Comparison of ENCODE assay signal across 8 cellular contexts in the genomic region with DNA sequence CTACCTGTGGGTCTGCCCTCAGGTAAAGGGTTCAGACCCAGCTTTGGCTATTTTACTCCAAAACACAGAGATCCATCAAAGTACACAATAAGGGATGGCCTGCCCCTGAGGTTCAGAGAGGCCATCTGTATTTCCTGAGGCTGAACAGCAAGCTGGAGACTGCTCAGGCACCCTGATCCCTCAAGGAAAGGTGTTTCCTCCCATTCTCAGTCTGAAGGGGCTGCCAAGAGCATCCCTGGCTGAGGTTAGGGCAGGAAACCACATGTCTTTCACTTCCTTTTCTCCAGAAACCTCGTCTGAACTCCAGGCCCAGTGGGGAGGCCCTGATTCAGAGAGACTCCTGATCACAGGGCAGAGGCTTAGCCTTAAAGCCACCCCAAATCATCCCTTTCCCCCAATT. TPM values are rescaled to one million over a fixed set of nuclear protein-coding genes. Genes with fewer than 3 reads are reported as not detected.
DNase-seq lines count a peak whose midpoint lies in the region; ATAC-seq and TF ChIP-seq lines count a peak whose summit lies in the region.

No MANE protein-coding gene starts in this region.

- peak overlapping the region; percentile 65 for H3K27ac Mint-ChIP-seq in memory B cell

- H3K4me2 ChIP-seq in DOHH2 (ENCODE audit: low read length), result peak overlapping the region; percentile 34

- H4K20me1 ChIP-seq in DOHH2 (ENCODE audit: control insufficient read depth, insufficient read depth, low read depth, low read length), result peaks cover 3% of the 10 kb centered on the region; the same call in 1 of the 2 replicates

- H3K79me2 ChIP-seq in DOHH2 (ENCODE audit: control insufficient read depth, low read length), result no peaks in the 10 kb centered on the region

- peak overlapping the region; percentile 83 for H3K4me3 Mint-ChIP-seq in memory B cell

- H3K27me3 Mint-ChIP-seq in memory B cell, result no peaks in the 10 kb centered on the region

- peak; percentile 74 for ATAC-seq in memory B cell (ENCODE audit: low read depth)
- no peak for ATAC-seq in HG02763 (IDR thresholded peaks at IDR 0.05; ENCODE audit: unreplicated experiment)
- no peak for ATAC-seq in HG03571 (IDR thresholded peaks at IDR 0.05; ENCODE audit: unreplicated experiment)

- DNase-seq in Jurkat, Clone E6-1 (ENCODE audit: low read depth, low spot score), result peak; percentile 47
- peak; percentile 43 for DNase-seq in astrocyte of the spinal cord (ENCODE audit: low read depth, low spot score)
- peak; percentile 24 to 37 for DNase-seq in memory B cell (ENCODE audit: low spot score in 2 of 2)
- no peak for DNase-seq in D341Med (ENCODE audit: low spot score)
- no peak for DNase-seq in COLO829 (ENCODE audit: low spot score)

- peaks cover 23% of the 10 kb centered on the region for H3K4me1 ChIP-seq in DOHH2 (ENCODE audit: control insufficient read depth, low read length)

- H3K27me3 ChIP-seq in DOHH2 (ENCODE audit: control insufficient read depth, low read length), result peaks cover 11% of the 10 kb centered on the region

- H3K9me3 Mint-ChIP-seq in memory B cell, result no peaks in the 10 kb centered on the region

- in situ Hi-C loops in astrocyte of the spinal cord (cut with HindIII; ENCODE audit: low sequenced_read_pairs), result no loop called here

- H3K36me3 Mint-ChIP-seq in memory B cell, result no peaks in the 10 kb centered on the region

- no peaks in the 10 kb centered on the region for H3K9me3 ChIP-seq in DOHH2 (ENCODE audit: control insufficient read depth, insufficient read depth, low read length)

- no peaks in the 10 kb centered on the region for H3K36me3 ChIP-seq in DOHH2 (ENCODE audit: control insufficient read depth, low read length)

- H3K4me3 ChIP-seq in DOHH2 (ENCODE audit: low read length) (0 out of 2 replicates have a peak overlapping the region, but pooled peaks have one; percentile 22), astrocyte of the spinal cord (ENCODE audit: low read depth, low read length) (peak overlapping the region; percentile 71)
- no peak overlapping the region for H3K4me3 ChIP-seq in Jurkat, Clone E6-1 (ENCODE audit: low read length)

- peaks cover 16% of the 10 kb centered on the region for H3K4me1 Mint-ChIP-seq in memory B cell

- 0 out of 2 replicates have a peak, but pooled peaks cover 2% of the 10 kb centered on the region for H3F3A ChIP-seq in DOHH2 (ENCODE audit: control insufficient read depth, insufficient read depth)

- H3K27ac ChIP-seq in DOHH2 (ENCODE audit: low read depth, low read length), result no peak overlapping the region

- TF ChIP-seq CTCF in DOHH2 (IDR thresholded peaks at IDR 0.05; ENCODE audit: low read depth, low read length, poor library complexity, severe bottlenecking), result no peak
- no peak for TF ChIP-seq CTCF in astrocyte of the spinal cord (IDR thresholded peaks at IDR 0.05; ENCODE audit: low read depth, low read length)

- H3K9me2 ChIP-seq in DOHH2 (replicated peaks; ENCODE audit: control insufficient read depth, low read length), result no peaks in the 10 kb centered on the region

RNA-seq across cellular contexts. Expression of gene RILPL1, which starts 1.5 kb away (rescaled TPM):
- polyA plus RNA-seq in Jurkat, Clone E6-1 (2012; ENCODE audit: insufficient read depth, insufficient read length), result 2.7 TPM

RNA-seq across cellular contexts. Expression of gene TMED2, which starts 52.3 kb away (rescaled TPM):
- polyA plus RNA-seq in Jurkat, Clone E6-1 (2012; ENCODE audit: insufficient read depth, insufficient read length), result 122 TPM

Comparison
In these comparisons a context has a peak if more than half of its experiments do, and no peak if none do; other contexts are left out.
1. DNase-seq: peak in Jurkat, Clone E6-1 (single experiment), astrocyte of the spinal cord (single experiment) and memory B cell (2 of 2); none in D341Med (single experiment) and COLO829 (single experiment).